In the genomic region with DNA sequence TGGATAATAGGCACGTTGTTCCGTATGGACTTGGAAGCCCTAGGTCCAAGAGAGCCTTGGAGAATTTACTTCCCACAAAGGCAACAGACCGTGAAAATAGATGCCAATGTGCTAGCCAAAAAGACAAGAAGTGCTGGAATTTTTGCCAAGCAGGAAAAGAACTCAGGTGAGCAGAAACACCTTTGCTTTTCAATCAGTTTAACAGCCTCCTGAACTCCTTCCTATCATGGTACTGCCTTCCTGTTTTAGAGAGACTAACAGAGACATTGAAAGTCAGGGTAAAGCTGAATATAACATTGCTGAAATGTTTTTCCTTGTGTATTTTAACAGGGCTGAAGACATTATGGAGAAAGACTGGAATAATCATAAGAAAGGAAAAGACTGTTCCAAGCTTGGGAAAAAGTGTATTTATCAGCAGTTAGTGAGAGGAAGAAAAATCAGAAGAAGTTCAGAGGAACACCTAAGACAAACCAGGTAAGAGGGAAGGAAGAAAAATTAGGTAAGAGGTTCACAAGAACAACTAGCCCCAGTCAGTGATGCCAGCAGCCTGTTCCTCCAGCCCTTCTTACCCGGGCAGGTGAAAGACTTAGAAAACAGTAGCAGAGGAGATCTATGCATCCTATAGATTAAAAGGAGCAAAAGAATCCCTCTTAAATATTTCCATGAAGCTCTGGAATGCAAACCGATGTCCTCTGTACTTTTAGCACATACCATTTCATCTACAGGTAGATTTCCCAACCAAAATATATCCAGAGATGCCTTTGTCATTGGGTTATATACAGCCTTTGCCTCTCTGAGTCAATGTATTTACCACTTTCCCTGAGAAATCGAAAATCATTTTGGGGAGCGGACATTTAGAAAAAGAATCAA, we compare ENCODE assay signal across 24 cellular contexts. TPM values are rescaled to one million over a fixed set of nuclear protein-coding genes. Genes with fewer than 3 reads are reported as not detected.
A peak's percentile ranks its signal among the peaks of the same experiment; 100 is the strongest.
DNase-seq lines count a peak whose midpoint lies in the region; ATAC-seq, FAIRE-seq and TF ChIP-seq lines count a peak whose summit lies in the region.
"Had no signal": no experiment of that assay in that cellular context is flagged by ENCODE, and none has a peak within 500 bp of the region (broad histone marks: within the 10 kb centered on the region; RNA-seq: fewer than 3 reads in every experiment).

No MANE protein-coding gene starts in this region.

- H3K9me3 ChIP-seq in breast epithelium, result no peaks in the 10 kb centered on the region
- no peaks in the 10 kb centered on the region for H3K9me3 ChIP-seq in kidney (ENCODE audit: control insufficient read depth in 1 of 2, low read length in 2 of 2)
- H3K9me3 ChIP-seq in thoracic aorta, result no peaks in the 10 kb centered on the region
- H3K9me3 ChIP-seq: gastroesophageal sphincter, neutrophil, psoas muscle, uterus had no signal

- H3K4me1 Mint-ChIP-seq in mesothelial cell of epicardium, result peaks cover 33% of the 10 kb centered on the region

- no peak overlapping the region for H3K9ac ChIP-seq in kidney (ENCODE audit: low read length in 2 of 2)

- no peaks in the 10 kb centered on the region for H3K4me1 ChIP-seq in breast epithelium
- H3K4me1 ChIP-seq in kidney (ENCODE audit: control insufficient read depth in 1 of 2, insufficient read depth in 1 of 2, low read depth in 1 of 2, low read length in 2 of 2), result peaks cover 0 to 19% of the 10 kb centered on the region in 2 donors
- H3K4me1 ChIP-seq in thoracic aorta (ENCODE audit: control insufficient read depth in 1 of 2, low read depth in 2 of 2), result peaks cover 12 to 75% of the 10 kb centered on the region in 2 donors
- H3K4me1 ChIP-seq: uterus had no signal

- ATAC-seq in thoracic aorta (ENCODE audit: insufficient number of reproducible peaks, low FRiP score, low read depth) (no peak), GM19023 (IDR thresholded peaks at IDR 0.05; ENCODE audit: unreplicated experiment) (no peak)
- ATAC-seq: gastroesophageal sphincter, psoas muscle, WTC11 had no signal

- peaks cover 14% of the 10 kb centered on the region for H3K27me3 Mint-ChIP-seq in mesothelial cell of epicardium (ENCODE audit: low read depth)

- no peaks in the 10 kb centered on the region for H3K36me3 Mint-ChIP-seq in mesothelial cell of epicardium
- H3K36me3 Mint-ChIP-seq: activated naive CD8-positive, alpha-beta T cell treated with anti-CD3 and anti-CD28 coated beads for 36 hours; WTC11 had no signal

- H3K36me3 ChIP-seq in breast epithelium (no peaks in the 10 kb centered on the region), kidney (ENCODE audit: control insufficient read depth in 1 of 2, insufficient read depth in 2 of 2, low read length in 2 of 2) (no peaks in the 10 kb centered on the region), thoracic aorta (no peaks in the 10 kb centered on the region)
- H3K36me3 ChIP-seq: neutrophil, uterus had no signal

- no peak for FAIRE-seq in kidney (lab: Jason Lieb, UNC)
- FAIRE-seq in GM12892 (lab: Jason Lieb, UNC), result no peak
- FAIRE-seq: islet of Langerhans had no signal

- no peak for TF ChIP-seq POLR2A in breast epithelium (IDR thresholded peaks at IDR 0.05)
- no peak for TF ChIP-seq POLR2A in GM12892 (IDR thresholded peaks at IDR 0.05; ENCODE audit: low read depth, low read length)

- TF ChIP-seq CTCF in breast epithelium (IDR thresholded peaks at IDR 0.05), result no peak
- no peak for TF ChIP-seq CTCF in kidney (IDR thresholded peaks at IDR 0.05; ENCODE audit: borderline replicate concordance, extremely low read depth, insufficient read depth)
- no peak for TF ChIP-seq CTCF in thoracic aorta (IDR thresholded peaks at IDR 0.05)
- no peak for TF ChIP-seq CTCF in mesothelial cell of epicardium (IDR thresholded peaks at IDR 0.05; ENCODE audit: unreplicated experiment)

- intact Hi-C loops in breast epithelium (cut with DNase I; ENCODE audit: low total_unique reads) (no loop called here), kidney (cut with DNase I) (no loop called here)

- H3K27ac Mint-ChIP-seq in mesothelial cell of epicardium, result no peak overlapping the region
- H3K27ac Mint-ChIP-seq: activated naive CD8-positive, alpha-beta T cell treated with anti-CD3 and anti-CD28 coated beads for 36 hours; activated T-helper 2 cell treated with anti-CD3 and anti-CD28 coated beads, Interferon-gamma antibody, Interleukin-2, Interleukin-4, amounts not matched to agents 10 μg/mL and 5 μg/mL and 100 μg/mL, durations not matched to agents 14 hours and 24 hours and 36 hours; IgD-negative memory B cell; WTC11 had no signal

- H3K27me3 ChIP-seq in breast epithelium, result no peaks in the 10 kb centered on the region
- H3K27me3 ChIP-seq in thoracic aorta (replicated peaks; ENCODE audit: insufficient read depth), result no peaks in the 10 kb centered on the region
- H3K27me3 ChIP-seq: uterus had no signal

- H3K27ac ChIP-seq in breast epithelium, result peak overlapping the region; percentile 46 to 91
- peak overlapping the region; percentile 26 to 32 for H3K27ac ChIP-seq in kidney (ENCODE audit: low read depth in 2 of 2, low read length in 2 of 2)
- H3K27ac ChIP-seq in thoracic aorta, result peak overlapping the region; percentile 51 to 68
- H3K27ac ChIP-seq: C4-2B, gastroesophageal sphincter, neutrophil, psoas muscle, uterus had no signal

- H3K9me3 Mint-ChIP-seq in mesothelial cell of epicardium, result no peaks in the 10 kb centered on the region
- H3K9me3 Mint-ChIP-seq: activated naive CD8-positive, alpha-beta T cell treated with anti-CD3 and anti-CD28 coated beads for 36 hours; activated T-helper 2 cell treated with anti-CD3 and anti-CD28 coated beads, Interferon-gamma antibody, Interleukin-2, Interleukin-4, amounts not matched to agents 10 μg/mL and 5 μg/mL and 100 μg/mL, durations not matched to agents 14 hours and 24 hours and 36 hours; IgD-negative memory B cell; WTC11 had no signal

- H3K4me3 ChIP-seq in breast epithelium, result peak overlapping the region in 2 of 3 donors; percentile 44 to 54
- no peak overlapping the region for H3K4me3 ChIP-seq in kidney (ENCODE audit: low read length in 2 of 2)
- H3K4me3 ChIP-seq in thoracic aorta, result no peak overlapping the region
- H3K4me3 ChIP-seq: psoas muscle, uterus had no signal

- H3K4me3 Mint-ChIP-seq in mesothelial cell of epicardium, result no peak overlapping the region
- H3K4me3 Mint-ChIP-seq: activated naive CD8-positive, alpha-beta T cell treated with anti-CD3 and anti-CD28 coated beads for 36 hours; IgD-negative memory B cell; WTC11 had no signal

- peak; percentile 32 for DNase-seq in HT-29 (ENCODE audit: low spot score)
- DNase-seq in breast epithelium (ENCODE audit: low spot score in 2 of 2), result peak in 1 of 2 donors; percentile 24
- no peak for DNase-seq in kidney
- no peak for DNase-seq in thoracic aorta (ENCODE audit: low spot score)
- no peak for DNase-seq in GM12892 (ENCODE audit: insufficient read length)
- DNase-seq in mesothelial cell of epicardium (ENCODE audit: low spot score in 2 of 2, unreplicated experiment in 2 of 2), result no peak
- DNase-seq in HK-2 (ENCODE audit: unreplicated experiment), result no peak
- DNase-seq: activated CD8-positive, alpha-beta memory T cell treated with anti-CD3 and anti-CD28 coated beads, Interleukin-2, amount 50 U/mL, for 4 hours; activated naive CD8-positive, alpha-beta T cell treated with anti-CD3 and anti-CD28 coated beads for 36 hours; effector CD4-positive, alpha-beta T cell; NCI-H1417 treated with DMSO at 0.1 percent for 48 hours; NCI-H446; NCI-H82; psoas muscle; T-helper 9 cell; uterus had no signal

RNA-seq across cellular contexts. Expression of a gene that starts 4.0 kb away (rescaled TPM):
- total RNA-seq in HT-29 (2014; rRNA removed; shearing (Covaris generic)), result 37.0 and 43.2 TPM in 2 replicates
- 10 to 100 TPM; 11.5 to 51.7 (median 36.8) TPM for total RNA-seq in breast epithelium
- 16.6 TPM for total RNA-seq in kidney
- 3.4 TPM for polyA plus RNA-seq in kidney (ENCODE audit: insufficient read depth, low read depth, low replicate concordance)
- 10 to 100 TPM in 1 of 2 donors, 1 to 10 TPM in 1; 6.5 to 11.8 TPM for total RNA-seq in thoracic aorta
- 6.2 TPM for polyA plus RNA-seq in GM12892 (2012; ENCODE audit: missing spikeins)
- total RNA-seq in mesothelial cell of epicardium, result 7.4 to 8.9 TPM (median 8.5 TPM) in 3 replicates
- total RNA-seq: activated naive CD8-positive, alpha-beta T cell treated with anti-CD3 and anti-CD28 coated beads for 36 hours had no signal
- polyA plus RNA-seq: IgD-negative memory B cell had no signal

Comparison
In these comparisons a context has a peak if more than half of its experiments do, and no peak if none do; other contexts are left out.
1. H3K4me3 ChIP-seq: peak in breast epithelium (2 of 3); none in kidney (0 of 2) and thoracic aorta (single experiment).
2. Peak in every context shown above with its lines, with median percentiles within 50 percentile points of each other: H3K27ac ChIP-seq.